In the genomic region with DNA sequence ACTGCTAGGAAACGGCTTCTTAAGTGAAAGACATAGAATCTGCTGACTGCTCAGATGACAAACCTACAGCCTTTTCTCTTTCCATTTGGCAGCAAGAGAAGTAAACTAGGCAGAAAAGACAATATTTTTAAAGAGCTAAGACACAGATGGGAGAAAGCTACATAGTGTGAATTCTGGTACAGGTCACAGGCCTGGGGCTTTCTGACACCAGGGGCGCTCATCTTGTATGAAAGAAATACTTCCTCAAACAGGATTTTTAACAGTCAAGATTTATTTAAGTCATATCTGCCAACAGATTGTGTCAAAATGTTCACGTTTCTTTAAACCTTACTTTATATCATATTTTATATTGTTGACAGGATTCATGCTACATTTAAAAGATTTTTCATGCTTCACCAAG, we compare ENCODE assay signal across 17 cellular contexts.
A peak's percentile ranks its signal among the peaks of the same experiment; 100 is the strongest.
DNase-seq lines count a peak whose midpoint lies in the region; ATAC-seq and TF ChIP-seq lines count a peak whose summit lies in the region.
"Had no signal": no experiment of that assay in that cellular context is flagged by ENCODE, and none has a peak within 500 bp of the region (broad histone marks: within the 10 kb centered on the region; RNA-seq: fewer than 3 reads in every experiment).

No MANE protein-coding gene starts in this region.

- intact Hi-C loops in activated T-helper 1 cell treated with anti-CD3 and anti-CD28 coated beads, Interleukin-12 subunit alpha, Interleukin-12 subunit beta, Interleukin-2, Interleukin-4 antibody, amounts not matched to agents 30 ng/mL and 10 ng/mL and 1 ng/mL, durations not matched to agents 14 hours and 24 hours and 36 hours (cut with micrococcal nuclease): no loop called here

- H3K9me3 ChIP-seq in OCI-LY3 (ENCODE audit: insufficient read depth, low read length): no peaks in the 10 kb centered on the region
- H3K9me3 ChIP-seq: SK-N-SH, testis had no signal

- peak overlapping the region; percentile 65 for H3K4me2 ChIP-seq in OCI-LY3 (ENCODE audit: low read length)
- H3K4me2 ChIP-seq: SK-N-SH had no signal

- H3K9ac ChIP-seq in OCI-LY3 (ENCODE audit: low read length): peak overlapping the region; percentile 65
- H3K9ac ChIP-seq: SK-N-SH had no signal

- H3K36me3 ChIP-seq in OCI-LY3 (replicated peaks; ENCODE audit: low read depth, low read length): peaks cover 4% of the 10 kb centered on the region

- H3K4me1 Mint-ChIP-seq in mesothelial cell of epicardium: peaks cover 44% of the 10 kb centered on the region
- no peaks in the 10 kb centered on the region for H3K4me1 Mint-ChIP-seq in activated T-helper 1 cell treated with anti-CD3 and anti-CD28 coated beads, Interleukin-12 subunit alpha, Interleukin-12 subunit beta, Interleukin-2, Interleukin-4 antibody, amounts not matched to agents 30 ng/mL and 10 ng/mL and 1 ng/mL, durations not matched to agents 14 hours and 24 hours and 36 hours (ENCODE audit: low read depth)
- peaks cover 2% of the 10 kb centered on the region for H3K4me1 Mint-ChIP-seq in T-helper 2 cell treated with Interferon-gamma antibody and Interleukin-4, amounts not matched to agents 5 μg/mL and 100 μg/mL, for 36 hours (ENCODE audit: low read depth)
- H3K4me1 Mint-ChIP-seq: activated CD4-positive, alpha-beta T cell treated with anti-CD3 and anti-CD28 coated beads, Interleukin-2, amount 10 ng/mL, durations not matched to agents 7 days and 5 days had no signal

- no peaks in the 10 kb centered on the region for H3K27me3 ChIP-seq in OCI-LY3 (ENCODE audit: low read depth, low read length)
- H3K27me3 ChIP-seq: testis had no signal

- no peaks in the 10 kb centered on the region for H4K20me1 ChIP-seq in OCI-LY3 (ENCODE audit: insufficient read depth, low read length)

- no peak overlapping the region for H3K4me3 Mint-ChIP-seq in mesothelial cell of epicardium
- H3K4me3 Mint-ChIP-seq in activated T-helper 1 cell treated with anti-CD3 and anti-CD28 coated beads, Interleukin-12 subunit alpha, Interleukin-12 subunit beta, Interleukin-2, Interleukin-4 antibody, amounts not matched to agents 30 ng/mL and 10 ng/mL and 1 ng/mL, durations not matched to agents 14 hours and 24 hours and 36 hours: no peak overlapping the region
- no peak overlapping the region for H3K4me3 Mint-ChIP-seq in T-helper 2 cell treated with Interferon-gamma antibody and Interleukin-4, amounts not matched to agents 5 μg/mL and 100 μg/mL, for 36 hours
- H3K4me3 Mint-ChIP-seq: activated CD4-positive, alpha-beta T cell treated with anti-CD3 and anti-CD28 coated beads, Interleukin-2, amount 10 ng/mL, durations not matched to agents 7 days and 5 days; dendritic cell treated with granulocyte-macrophage colony-stimulating factor and Interleukin-4, amounts not matched to agents 40 ng/mL and 50 ng/mL, for 4 days had no signal

- peak overlapping the region; percentile 42 for H3K4me3 ChIP-seq in OCI-LY3 (ENCODE audit: low read length)
- H3K4me3 ChIP-seq: testis had no signal

- CTCF ChIA-PET in GM10248 (lab: Yijun Ruan, JAX): interaction anchor here (0.8 to 2.4 kb wide), 19 partner anchors 10 to 459 kb away, joined by 3 to 11 read pairs (median 5); no protein-coding TSS in a partner anchor

- peak overlapping the region; percentile 70 for H2AFZ ChIP-seq in OCI-LY3 (ENCODE audit: low read depth, low read length)

- peak; percentile 42 for ATAC-seq in GM21737 (IDR thresholded peaks at IDR 0.05; ENCODE audit: unreplicated experiment)

- POLR2A ChIA-PET in GM10248 (lab: Yijun Ruan, JAX): no interaction called here

- peaks cover 3% of the 10 kb centered on the region for H3K36me3 Mint-ChIP-seq in mesothelial cell of epicardium
- H3K36me3 Mint-ChIP-seq in activated T-helper 1 cell treated with anti-CD3 and anti-CD28 coated beads, Interleukin-12 subunit alpha, Interleukin-12 subunit beta, Interleukin-2, Interleukin-4 antibody, amounts not matched to agents 30 ng/mL and 10 ng/mL and 1 ng/mL, durations not matched to agents 14 hours and 24 hours and 36 hours (ENCODE audit: low read depth): no peaks in the 10 kb centered on the region
- no peaks in the 10 kb centered on the region for H3K36me3 Mint-ChIP-seq in T-helper 2 cell treated with Interferon-gamma antibody and Interleukin-4, amounts not matched to agents 5 μg/mL and 100 μg/mL, for 36 hours (ENCODE audit: low read depth)

- H3K9me3 Mint-ChIP-seq in mesothelial cell of epicardium: no peaks in the 10 kb centered on the region
- no peaks in the 10 kb centered on the region for H3K9me3 Mint-ChIP-seq in activated T-helper 1 cell treated with anti-CD3 and anti-CD28 coated beads, Interleukin-12 subunit alpha, Interleukin-12 subunit beta, Interleukin-2, Interleukin-4 antibody, amounts not matched to agents 30 ng/mL and 10 ng/mL and 1 ng/mL, durations not matched to agents 14 hours and 24 hours and 36 hours
- no peaks in the 10 kb centered on the region for H3K9me3 Mint-ChIP-seq in T-helper 2 cell treated with Interferon-gamma antibody and Interleukin-4, amounts not matched to agents 5 μg/mL and 100 μg/mL, for 36 hours
- H3K9me3 Mint-ChIP-seq: activated CD4-positive, alpha-beta T cell treated with anti-CD3 and anti-CD28 coated beads, Interleukin-2, amount 10 ng/mL, durations not matched to agents 7 days and 5 days; dendritic cell treated with granulocyte-macrophage colony-stimulating factor and Interleukin-4, amounts not matched to agents 40 ng/mL and 50 ng/mL, for 4 days had no signal

- peaks cover 58% of the 10 kb centered on the region for H3K4me1 ChIP-seq in OCI-LY3 (ENCODE audit: low read length)
- H3K4me1 ChIP-seq: testis had no signal

- H3K27me3 Mint-ChIP-seq in mesothelial cell of epicardium (ENCODE audit: low read depth): no peaks in the 10 kb centered on the region
- no peaks in the 10 kb centered on the region for H3K27me3 Mint-ChIP-seq in activated T-helper 1 cell treated with anti-CD3 and anti-CD28 coated beads, Interleukin-12 subunit alpha, Interleukin-12 subunit beta, Interleukin-2, Interleukin-4 antibody, amounts not matched to agents 30 ng/mL and 10 ng/mL and 1 ng/mL, durations not matched to agents 14 hours and 24 hours and 36 hours (ENCODE audit: insufficient read depth)
- no peaks in the 10 kb centered on the region for H3K27me3 Mint-ChIP-seq in T-helper 2 cell treated with Interferon-gamma antibody and Interleukin-4, amounts not matched to agents 5 μg/mL and 100 μg/mL, for 36 hours (ENCODE audit: low read depth)
- H3K27me3 Mint-ChIP-seq: activated CD4-positive, alpha-beta T cell treated with anti-CD3 and anti-CD28 coated beads, Interleukin-2, amount 10 ng/mL, durations not matched to agents 7 days and 5 days; dendritic cell treated with granulocyte-macrophage colony-stimulating factor and Interleukin-4, amounts not matched to agents 40 ng/mL and 50 ng/mL, for 4 days had no signal

- TF ChIP-seq CTCF in GM10248 (IDR thresholded peaks at IDR 0.05; ENCODE audit: control extremely low read depth, extremely low read depth, low read depth, missing control alignments): peak; percentile 41
- TF ChIP-seq CTCF in OCI-LY3 (IDR thresholded peaks at IDR 0.05; ENCODE audit: low read depth, low read length): peak; percentile 69
- TF ChIP-seq CTCF in mesothelial cell of epicardium (IDR thresholded peaks at IDR 0.05; ENCODE audit: unreplicated experiment): no peak

- peak overlapping the region; percentile 93 for H3K27ac Mint-ChIP-seq in mesothelial cell of epicardium
- no peak overlapping the region for H3K27ac Mint-ChIP-seq in activated T-helper 1 cell treated with anti-CD3 and anti-CD28 coated beads, Interleukin-12 subunit alpha, Interleukin-12 subunit beta, Interleukin-2, Interleukin-4 antibody, amounts not matched to agents 30 ng/mL and 10 ng/mL and 1 ng/mL, durations not matched to agents 14 hours and 24 hours and 36 hours
- H3K27ac Mint-ChIP-seq in T-helper 2 cell treated with Interferon-gamma antibody and Interleukin-4, amounts not matched to agents 5 μg/mL and 100 μg/mL, for 36 hours: no peak overlapping the region
- H3K27ac Mint-ChIP-seq: activated CD4-positive, alpha-beta T cell treated with anti-CD3 and anti-CD28 coated beads, Interleukin-2, amount 10 ng/mL, durations not matched to agents 7 days and 5 days; dendritic cell treated with granulocyte-macrophage colony-stimulating factor and Interleukin-4, amounts not matched to agents 40 ng/mL and 50 ng/mL, for 4 days had no signal

- no peaks in the 10 kb centered on the region for H3K79me2 ChIP-seq in OCI-LY3 (ENCODE audit: low read length)

- DNase-seq in GM10248 (ENCODE audit: extremely low spot score) (peak; percentile 36), mesothelial cell of epicardium (ENCODE audit: low spot score in 2 of 2, unreplicated experiment in 2 of 2) (no peak), NCI-H526 (lab: John Stamatoyannopoulos, UW) (no peak)
- DNase-seq in activated T-helper 1 cell treated with anti-CD3 and anti-CD28 coated beads, Interleukin-12 subunit alpha, Interleukin-12 subunit beta, Interleukin-2, Interleukin-4 antibody, amounts not matched to agents 30 ng/mL and 10 ng/mL and 1 ng/mL, durations not matched to agents 14 hours and 24 hours and 36 hours (ENCODE audit: low spot score): no peak
- no peak for DNase-seq in T-helper 2 cell treated with Interferon-gamma antibody and Interleukin-4, amounts not matched to agents 5 μg/mL and 100 μg/mL, for 36 hours (ENCODE audit: low spot score)
- DNase-seq in stimulated activated CD4-positive, alpha-beta T cell treated with anti-CD3 and anti-CD28 coated beads, Interleukin-12 subunit alpha, Interleukin-12 subunit beta, amount 100 ng/mL, for 4 hours: no peak
- DNase-seq: activated CD4-positive, alpha-beta T cell treated with anti-CD3 and anti-CD28 coated beads, Interleukin-2, amount 10 ng/mL, durations not matched to agents 7 days and 5 days; head of caudate nucleus; mesenchymal stem cell; NCI-H1105; NCI-H69; retina; SK-N-SH; testis had no signal

- H3K27ac ChIP-seq in OCI-LY3 (ENCODE audit: low read length): peak overlapping the region; percentile 89
- H3K27ac ChIP-seq: testis had no signal
